ENCODE assay signal across 8 cellular contexts in the genomic region with DNA sequence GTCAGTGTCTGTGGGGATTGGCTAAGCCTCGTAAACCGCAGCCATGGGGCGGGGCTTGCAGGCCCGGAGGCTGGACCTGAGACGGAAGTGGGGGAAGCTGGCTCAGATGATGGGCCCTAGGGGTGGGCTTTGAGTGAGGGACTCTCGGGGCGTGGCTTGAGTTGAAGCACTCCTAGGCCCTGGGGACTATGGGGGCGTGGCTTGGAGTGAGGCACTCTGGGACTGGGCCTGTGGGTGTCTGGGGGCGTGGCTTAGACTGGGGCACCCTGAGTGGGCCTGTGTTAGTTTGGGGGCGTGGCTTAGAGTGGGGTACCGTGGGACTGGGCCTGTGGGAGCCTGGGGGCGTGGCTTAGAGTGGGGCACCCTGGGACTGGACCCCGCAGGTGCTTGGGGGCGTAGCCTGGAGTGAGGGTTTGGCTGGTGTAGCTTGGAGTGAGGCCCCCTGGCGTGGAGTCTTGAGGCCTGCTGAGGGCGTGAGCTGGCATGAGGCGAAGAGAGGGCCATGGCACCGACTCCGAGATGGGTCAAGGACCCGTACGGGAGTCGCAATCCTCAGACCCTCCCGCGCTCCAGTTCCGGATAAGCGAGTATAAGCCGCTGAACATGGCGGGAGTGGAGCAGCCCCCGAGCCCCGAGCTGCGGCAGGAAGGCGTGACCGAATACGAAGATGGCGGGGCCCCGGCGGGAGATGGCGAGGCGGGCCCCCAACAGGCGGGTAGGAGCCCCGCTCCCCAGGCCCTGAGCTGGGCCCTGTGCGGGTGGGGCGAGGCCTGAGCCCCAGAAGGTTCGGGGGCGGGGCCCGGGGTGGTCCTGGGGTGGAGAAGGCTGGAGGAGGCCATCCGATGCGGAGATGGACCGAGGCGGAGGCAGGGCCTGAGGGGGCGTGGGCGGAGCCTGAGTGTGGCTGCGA. TPM values are rescaled to one million over a fixed set of nuclear protein-coding genes. Genes with fewer than 3 reads are reported as not detected.
DNase-seq lines count a peak whose midpoint lies in the region; ATAC-seq and TF ChIP-seq lines count a peak whose summit lies in the region.

No MANE protein-coding gene starts in this region.

- no peaks in the 10 kb centered on the region for H3K36me3 Mint-ChIP-seq in activated naive CD4-positive, alpha-beta T cell treated with anti-CD3 and anti-CD28 coated beads, Interleukin-2, amount 50 U/mL, for 24 hours

- peak; percentile 96 for ATAC-seq in omental fat pad (ENCODE audit: low FRiP score)

- H3K9me2 ChIP-seq in Loucy (replicated peaks; ENCODE audit: low read depth, low read length) = no peaks in the 10 kb centered on the region

- DNase-seq in G401 (ENCODE audit: low spot score) (peak; percentile 97), H4 (ENCODE audit: low spot score) (peak; percentile 98), SK-N-DZ (ENCODE audit: low spot score) (peak; percentile 99), glomerular visceral epithelial cell (ENCODE audit: extremely low spot score) (peak; percentile 98), omental fat pad (ENCODE audit: low spot score) (peak; percentile 91)

- peaks cover 16% of the 10 kb centered on the region for H3K4me1 Mint-ChIP-seq in activated naive CD4-positive, alpha-beta T cell treated with anti-CD3 and anti-CD28 coated beads, Interleukin-2, amount 50 U/mL, for 24 hours

- H3K4me3 Mint-ChIP-seq in activated naive CD4-positive, alpha-beta T cell treated with anti-CD3 and anti-CD28 coated beads, Interleukin-2, amount 50 U/mL, for 24 hours = peak overlapping the region; percentile 91

- no peaks in the 10 kb centered on the region for H3K4me1 ChIP-seq in Loucy (ENCODE audit: insufficient read depth, low read length, poor library complexity, severe bottlenecking)

- H3K27me3 ChIP-seq in Loucy (ENCODE audit: insufficient read depth, low read length, poor library complexity, severe bottlenecking) = no peaks in the 10 kb centered on the region

- peaks cover 15% of the 10 kb centered on the region; the same call in 1 of the 2 replicates for H3K79me2 ChIP-seq in Loucy (ENCODE audit: insufficient read depth, low read length)

- peak overlapping the region; percentile 84 for H2AFZ ChIP-seq in Loucy (ENCODE audit: low read length)

- H3K4me3 ChIP-seq in Loucy (ENCODE audit: low read length, poor library complexity, severe bottlenecking) = peak overlapping the region; percentile 76

- H3K27me3 Mint-ChIP-seq in activated naive CD4-positive, alpha-beta T cell treated with anti-CD3 and anti-CD28 coated beads, Interleukin-2, amount 50 U/mL, for 24 hours = peaks cover 3% of the 10 kb centered on the region

- in situ Hi-C loops in G401 (cut with HindIII; ENCODE audit: low sequenced_read_pairs) = no loop called here

- no peaks in the 10 kb centered on the region for H4K20me1 ChIP-seq in Loucy (ENCODE audit: insufficient read depth, low read length, poor library complexity, severe bottlenecking)

- H3K9ac ChIP-seq in Loucy (ENCODE audit: low read depth, low read length, poor library complexity, severe bottlenecking) = peak overlapping the region; percentile 76

- H3K27ac Mint-ChIP-seq in activated naive CD4-positive, alpha-beta T cell treated with anti-CD3 and anti-CD28 coated beads, Interleukin-2, amount 50 U/mL, for 24 hours = peak overlapping the region; percentile 80

- H3K36me3 ChIP-seq in Loucy (ENCODE audit: insufficient read depth, low read length) = no peaks in the 10 kb centered on the region

- no peaks in the 10 kb centered on the region for H3K9me3 ChIP-seq in Loucy (ENCODE audit: insufficient read depth, low read depth, low read length)

- peak overlapping the region; percentile 80 for H3K4me2 ChIP-seq in Loucy (ENCODE audit: low read depth, low read length, poor library complexity, severe bottlenecking)

- H3F3A ChIP-seq in Loucy (ENCODE audit: low read depth) = no peaks in the 10 kb centered on the region

- no peaks in the 10 kb centered on the region for H3K9me3 Mint-ChIP-seq in activated naive CD4-positive, alpha-beta T cell treated with anti-CD3 and anti-CD28 coated beads, Interleukin-2, amount 50 U/mL, for 24 hours

- TF ChIP-seq CTCF in Loucy (conservative IDR thresholded peaks at IDR 0.05; ENCODE audit: low read length) (peak; percentile 44), omental fat pad (IDR thresholded peaks at IDR 0.05) (no peak)

- H3K27ac ChIP-seq in temporal lobe (ENCODE audit: low read depth, low read length) = peak overlapping the region; percentile 17

RNA-seq across cellular contexts. Expression of a gene that starts 6.8 kb away (rescaled TPM):
- 3.0 and 17.9 TPM in 2 replicates for total RNA-seq in G401 (2014; rRNA removed; shearing (Covaris generic))
- total RNA-seq in H4 (2014; rRNA removed; shearing (Covaris generic)) = 0.76 and 1.1 TPM in 2 replicates
- 3.7 and 4.9 TPM in 2 replicates for polyA plus RNA-seq in SK-N-DZ (2014; cell fraction: cytosol; rRNA removed)
- polyA plus RNA-seq in SK-N-DZ (2014; cell fraction: nucleus; rRNA removed) = 39.9 and 155 TPM in 2 replicates
- total RNA-seq in omental fat pad (1 to 10 TPM; 6.5 to 9.8 (median 7.4) TPM), temporal lobe (14.8 TPM)

RNA-seq across cellular contexts. Expression of a gene that starts 44.5 kb away (rescaled TPM):
- total RNA-seq in G401 (2014; rRNA removed; shearing (Covaris generic)) = 0.27 TPM in 1 of 2 replicates, not detected in the other
- total RNA-seq in H4 (2014; rRNA removed; shearing (Covaris generic)) = 0.23 TPM in 1 of 2 replicates, not detected in the other
- 2.4 and 2.5 TPM in 2 replicates for polyA plus RNA-seq in SK-N-DZ (2014; cell fraction: cytosol; rRNA removed)
- polyA plus RNA-seq in SK-N-DZ (2014; cell fraction: nucleus; rRNA removed) = 2.0 and 3.7 TPM in 2 replicates
- total RNA-seq in omental fat pad (10 to 100 TPM in 3 of 4 donors, 1 to 10 TPM in 1; 3.6 to 15.1 (median 14.4) TPM), temporal lobe (0.74 TPM)

RNA-seq across cellular contexts. Expression of a gene that starts 56.6 kb away (rescaled TPM):
- 24.1 and 27.9 TPM in 2 replicates for total RNA-seq in G401 (2014; rRNA removed; shearing (Covaris generic))
- 37.8 and 41.9 TPM in 2 replicates for total RNA-seq in H4 (2014; rRNA removed; shearing (Covaris generic))
- polyA plus RNA-seq in SK-N-DZ (2014; cell fraction: cytosol; rRNA removed) = 133 and 140 TPM in 2 replicates
- polyA plus RNA-seq in SK-N-DZ (2014; cell fraction: nucleus; rRNA removed) = 267 and 308 TPM in 2 replicates
- 100 to 1,000 TPM in 1 of 4 donors, 10 to 100 TPM in 3; 64.4 to 122 (median 81.7) TPM for total RNA-seq in omental fat pad
- total RNA-seq in temporal lobe = 44.0 TPM

Comparison
In these comparisons a context has a peak if more than half of its experiments do, and no peak if none do; other contexts are left out.
1. Peak in every context shown above with its lines: DNase-seq, ATAC-seq, H3K4me3 ChIP-seq and H3K27ac ChIP-seq.